In genomic region chr3:13258280-13258679, GRCh38 we compare ENCODE assay signal across 35 cellular contexts.
DNase-seq lines count a peak whose midpoint lies in the region; ATAC-seq, FAIRE-seq and TF ChIP-seq lines count a peak whose summit lies in the region.
"Had no signal": no experiment of that assay in that cellular context is flagged by ENCODE, and none has a peak within 500 bp of the region (broad histone marks: within the 10 kb centered on the region; RNA-seq: fewer than 3 reads in every experiment).

No MANE protein-coding gene starts in this region.

- no peak overlapping the region for H2BK5ac ChIP-seq in neuronal stem cell (ENCODE audit: low read length)

- H3K14ac ChIP-seq in neuronal stem cell (ENCODE audit: low read length) = peak overlapping the region; percentile 73

- in situ Hi-C loops in HepG2 (cut with HindIII; ENCODE audit: extremely low pct_ligation_motif_present, low pct_unique_long_range_greater_than_20kb) (no loop called here), K562 (cut with MboI) (no loop called here)

- H2BK120ac ChIP-seq in neuronal stem cell (ENCODE audit: low read depth, low read length) = no peak overlapping the region

- H3K79me2 ChIP-seq in HepG2 (ENCODE audit: insufficient read depth, low read length) = peaks cover 59% of the 10 kb centered on the region
- H3K79me2 ChIP-seq in K562 (ENCODE audit: control insufficient read depth, insufficient read depth, low read length) = no peaks in the 10 kb centered on the region

- H2AFZ ChIP-seq in HepG2 (ENCODE audit: low read length) (no peak overlapping the region), K562 (ENCODE audit: low read depth, low read length) (no peak overlapping the region), neuronal stem cell (ENCODE audit: low read length) (no peak overlapping the region)

- no peak for TF ChIP-seq EP300 in HepG2 (IDR thresholded peaks at IDR 0.05; ENCODE audit: low read depth in 2 of 2, low read length in 2 of 2)
- TF ChIP-seq EP300 in HepG2 (CRISPR knock-in tag; IDR thresholded peaks at IDR 0.05; ENCODE audit: borderline replicate concordance) = no peak
- no peak for TF ChIP-seq EP300 in K562 (IDR thresholded peaks at IDR 0.05; ENCODE audit: low read length)

- intact Hi-C loops in HepG2 (cut with micrococcal nuclease; ENCODE audit: unreplicated experiment) (no loop called here), right lobe of liver (cut with DNase I) (no loop called here), K562 (cut with micrococcal nuclease) (no loop called here)

- POLR2A ChIA-PET in HepG2 (lab: Yijun Ruan, JAX) (no interaction called here), HEK293 (lab: Yijun Ruan, JAX) (no interaction called here), K562 (lab: Yijun Ruan, JAX) (no interaction called here)

- H3K23ac ChIP-seq in neuronal stem cell (ENCODE audit: low read depth, low read length, poor library complexity) = no peak overlapping the region

- H3K79me1 ChIP-seq in neuronal stem cell (ENCODE audit: low read depth, low read length) = no peaks in the 10 kb centered on the region

- no peak overlapping the region for H2BK15ac ChIP-seq in neuronal stem cell (ENCODE audit: low read length)

- H4K20me1 ChIP-seq in HepG2 (ENCODE audit: insufficient read depth, low read length) = no peaks in the 10 kb centered on the region
- peaks cover 23% of the 10 kb centered on the region for H4K20me1 ChIP-seq in K562 (replicated peaks; ENCODE audit: control insufficient read depth, insufficient read depth, low read length)
- H4K20me1 ChIP-seq: BLaER1; BLaER1 treated with 17β-estradiol and CSF1 and Interleukin-3, amounts not matched to agents 10 nM and 100 nM had no signal

- H3K4me1 ChIP-seq in HepG2 (ENCODE audit: insufficient read depth, low read length) (peaks cover 86% of the 10 kb centered on the region), right lobe of liver (peaks cover 0 to 54% (median 25%) of the 10 kb centered on the region in 4 donors), HEK293 (ENCODE audit: control insufficient read depth, insufficient read depth, low read length) (no peaks in the 10 kb centered on the region), K562 (replicated peaks in 1 of 2; ENCODE audit: control insufficient read depth in 2 of 2, insufficient read depth in 2 of 2, low read length in 2 of 2) (peaks cover 11 to 12% of the 10 kb centered on the region in 2 experiments; a peak in 4 of 5 replicates), neuronal stem cell (ENCODE audit: control insufficient read depth in 2 of 2, insufficient read depth in 1 of 2, low read depth in 1 of 2, low read length in 2 of 2) (peaks cover 5 to 12% of the 10 kb centered on the region in 2 donors)
- H3K4me1 ChIP-seq: BE2C, Caco-2 had no signal

- H4K8ac ChIP-seq in neuronal stem cell (ENCODE audit: low read depth, low read length) = no peak overlapping the region

- TF ChIP-seq RAD21 in HepG2 (CRISPR knock-in tag; IDR thresholded peaks at IDR 0.05) = no peak
- no peak for TF ChIP-seq RAD21 in K562 (CRISPR knock-in tag; conservative IDR thresholded peaks at IDR 0.05 in 1 of 2, IDR thresholded peaks at IDR 0.05 in 1 of 2)

- no peak overlapping the region for H3K18ac ChIP-seq in neuronal stem cell (ENCODE audit: low read length)

- H3K9me3 ChIP-seq in HepG2 (ENCODE audit: low read length) = no peaks in the 10 kb centered on the region
- H3K9me3 ChIP-seq in right lobe of liver = no peaks in the 10 kb centered on the region
- no peaks in the 10 kb centered on the region for H3K9me3 ChIP-seq in HEK293 (ENCODE audit: control insufficient read depth, insufficient read depth, low read depth, low read length)
- no peaks in the 10 kb centered on the region for H3K9me3 ChIP-seq in K562 (replicated peaks; ENCODE audit: control insufficient read depth, insufficient read depth, low read depth, low read length)
- no peaks in the 10 kb centered on the region for H3K9me3 ChIP-seq in neuronal stem cell (replicated peaks in 1 of 2; ENCODE audit: control insufficient read depth in 2 of 2, insufficient read depth in 1 of 2, low read depth in 1 of 2, low read length in 2 of 2)
- H3K9me3 ChIP-seq: A549; BE2C; BLaER1; BLaER1 treated with 17β-estradiol and CSF1 and Interleukin-3, amounts not matched to agents 10 nM and 100 nM; Caco-2 had no signal

- H3K36me3 ChIP-seq in HepG2 (replicated peaks in 1 of 2; ENCODE audit: control insufficient read depth in 1 of 2, insufficient read depth in 2 of 2, low read length in 2 of 2) = peaks cover 0 to 11% of the 10 kb centered on the region in 2 experiments; a peak in 1 of 5 replicates
- no peaks in the 10 kb centered on the region for H3K36me3 ChIP-seq in right lobe of liver
- H3K36me3 ChIP-seq in HEK293 (ENCODE audit: control insufficient read depth in 2 of 2, insufficient read depth in 1 of 2, low read length in 2 of 2) = no peaks in the 10 kb centered on the region
- no peaks in the 10 kb centered on the region for H3K36me3 ChIP-seq in K562 (ENCODE audit: control insufficient read depth, insufficient read depth, low read length)
- H3K36me3 ChIP-seq in neuronal stem cell (replicated peaks in 1 of 2; ENCODE audit: control insufficient read depth in 2 of 2, insufficient read depth in 2 of 2, low read length in 2 of 2) = no peaks in the 10 kb centered on the region
- H3K36me3 ChIP-seq: BE2C; BLaER1; BLaER1 treated with 17β-estradiol and CSF1 and Interleukin-3, amounts not matched to agents 10 nM and 100 nM had no signal

- H3K9me1 ChIP-seq in K562 (ENCODE audit: control insufficient read depth, insufficient read depth, low read length) = no peaks in the 10 kb centered on the region

- 95% methylated on average over 4 of the region's 4 CpGs for WGBS in HepG2 (ENCODE audit: low lambda C conversion rate)
- 91% methylated on average over 4 of the region's 4 CpGs for WGBS in right lobe of liver (ENCODE audit: insufficient coverage, low coverage, low lambda C conversion rate, missing lambda C conversion rate)
- 6% methylated on average over 4 of the region's 4 CpGs for WGBS in K562 (ENCODE audit: insufficient coverage, low coverage, missing lambda C conversion rate)
- no CpG with 5 or more reads among the region's 4 CpGs for WGBS in neuronal stem cell (ENCODE audit: extremely low coverage in 2 of 2, insufficient read length in 2 of 2, insufficient replicate concordance in 1 of 2), 2 donors

- no peak overlapping the region for H2BK12ac ChIP-seq in neuronal stem cell (ENCODE audit: low read length)

- no peaks in the 10 kb centered on the region for H3K27me3 ChIP-seq in HepG2 (ENCODE audit: control insufficient read depth in 1 of 2, insufficient read depth in 2 of 2, low read length in 2 of 2)
- H3K27me3 ChIP-seq in right lobe of liver = no peaks in the 10 kb centered on the region
- H3K27me3 ChIP-seq in K562 (ENCODE audit: control insufficient read depth in 2 of 2, insufficient read depth in 2 of 2, low read length in 2 of 2) = peaks cover 50 to 87% of the 10 kb centered on the region in 2 experiments
- no peaks in the 10 kb centered on the region for H3K27me3 ChIP-seq in neuronal stem cell (ENCODE audit: control insufficient read depth in 3 of 3, insufficient read depth in 3 of 3, low read depth in 1 of 3, low read length in 3 of 3)
- H3K27me3 ChIP-seq: BE2C; BLaER1; BLaER1 treated with 17β-estradiol and CSF1 and Interleukin-3, amounts not matched to agents 10 nM and 100 nM had no signal

- no peak overlapping the region for H3K4me3 ChIP-seq in HepG2 (replicated peaks in 1 of 3; ENCODE audit: insufficient read depth in 1 of 3, low read depth in 2 of 3, low read length in 3 of 3)
- no peak overlapping the region for H3K4me3 ChIP-seq in right lobe of liver
- H3K4me3 ChIP-seq in HEK293 (ENCODE audit: low read depth, low read length) = no peak overlapping the region
- no peak overlapping the region for H3K4me3 ChIP-seq in K562
- H3K4me3 ChIP-seq in neuronal stem cell (ENCODE audit: low read length in 2 of 2) = no peak overlapping the region
- H3K4me3 ChIP-seq: A549; BLaER1; BLaER1 treated with 17β-estradiol and CSF1 and Interleukin-3, amounts not matched to agents 10 nM and 100 nM had no signal

- H3K4me2 ChIP-seq in HepG2 (ENCODE audit: low read depth, low read length) (no peak overlapping the region), K562 (ENCODE audit: insufficient read depth, low read length) (no peak overlapping the region), neuronal stem cell (ENCODE audit: insufficient read depth, low read length, poor library complexity, severe bottlenecking) (no peak overlapping the region)
- H3K4me2 ChIP-seq: A549; BLaER1; BLaER1 treated with 17β-estradiol and CSF1 and Interleukin-3, amounts not matched to agents 10 nM and 100 nM had no signal

- BruUV-seq in HepG2 (replicated peaks; lab: Mats Ljungman, UMichigan) (no TSS peak), K562 (replicated peaks; lab: Mats Ljungman, UMichigan) (no TSS peak)

- TF ChIP-seq POLR2A in HepG2 (IDR thresholded peaks at IDR 0.05; ENCODE audit: insufficient read depth in 1 of 2, low read depth in 2 of 2, low read length in 2 of 2) = no peak
- TF ChIP-seq POLR2A in right lobe of liver (IDR thresholded peaks at IDR 0.05) = no peak
- TF ChIP-seq POLR2A in K562 (conservative IDR thresholded peaks at IDR 0.05) = no peak

- no peak overlapping the region for H3K4ac ChIP-seq in neuronal stem cell (ENCODE audit: low read length)

- H3K9ac ChIP-seq in HepG2 (ENCODE audit: insufficient read depth, low read depth, low read length) (no peak overlapping the region), K562 (ENCODE audit: insufficient read depth in 1 of 2, low read depth in 2 of 2, low read length in 2 of 2) (no peak overlapping the region), neuronal stem cell (ENCODE audit: low read depth, low read length, poor library complexity) (no peak overlapping the region)
- H3K9ac ChIP-seq: BLaER1; BLaER1 treated with 17β-estradiol and CSF1 and Interleukin-3, amounts not matched to agents 10 nM and 100 nM had no signal

- ATAC-seq in HepG2 (no peak), right lobe of liver (no peak), K562 (no peak), HG02763 (IDR thresholded peaks at IDR 0.05; ENCODE audit: unreplicated experiment) (no peak)
- ATAC-seq: A549; CD8-positive, alpha-beta T cell had no signal

- TF ChIP-seq CTCF in HepG2 (CRISPR knock-in tag; IDR thresholded peaks at IDR 0.05) (no peak), right lobe of liver (IDR thresholded peaks at IDR 0.05) (no peak), HEK293 (tag by site-specific recombination; IDR thresholded peaks at IDR 0.05) (no peak), K562 (IDR thresholded peaks at IDR 0.05 in 2 of 3, conservative IDR thresholded peaks at IDR 0.05 in 1 of 3; ENCODE audit: insufficient read depth in 2 of 3, low read depth in 1 of 3, low read length in 3 of 3) (no peak)

- CTCF ChIA-PET in HepG2 (lab: Yijun Ruan, JAX; ENCODE audit: low intra/inter-chr PET ratio, low total read pairs) (no interaction called here), HEK293 (lab: Yijun Ruan, JAX) (no interaction called here), K562 (lab: Yijun Ruan, JAX; ENCODE audit: low intra/inter-chr PET ratio) (no interaction called here)

- no peak overlapping the region for H3K27ac ChIP-seq in HepG2 (ENCODE audit: extremely low read length, insufficient read depth, low read length)
- no peak overlapping the region for H3K27ac ChIP-seq in right lobe of liver
- H3K27ac ChIP-seq in HEK293 (ENCODE audit: extremely low read depth, low read depth, low read length) = no peak overlapping the region
- no peak overlapping the region for H3K27ac ChIP-seq in K562 (ENCODE audit: extremely low read depth, low read depth, low read length)
- no peak overlapping the region for H3K27ac ChIP-seq in neuronal stem cell (replicated peaks; ENCODE audit: low read length)
- H3K27ac ChIP-seq: 22Rv1; A549; BLaER1; BLaER1 treated with 17β-estradiol and CSF1 and Interleukin-3, amounts not matched to agents 10 nM and 100 nM; C4-2B had no signal

- FAIRE-seq in HepG2 (lab: Jason Lieb, UNC) (no peak), K562 (lab: Jason Lieb, UNC) (no peak)
- FAIRE-seq: A204.1, A549, D721Med had no signal

- no peak overlapping the region for H4K91ac ChIP-seq in neuronal stem cell (ENCODE audit: low read depth, low read length, poor library complexity)

- no peak for DNase-seq in HepG2 (ENCODE audit: low spot score)
- DNase-seq in right lobe of liver = no peak
- no peak for DNase-seq in K562 (ENCODE audit: extremely low read depth in 1 of 4, low spot score in 3 of 4)
- no peak for DNase-seq in neuronal stem cell (ENCODE audit: low spot score)
- no peak for DNase-seq in activated naive CD4-positive, alpha-beta T cell treated with anti-CD3 and anti-CD28 coated beads, Interleukin-2, amount 50 U/mL, for 16 hours
- no peak for DNase-seq in mesenteric fat pad (ENCODE audit: low spot score)
- DNase-seq: 8988T; ACHN; AML-193; BE2C; C1 segment of cervical spinal cord; Caco-2; Calu3; CD4-positive, alpha-beta memory T cell; CD4-positive, alpha-beta T cell; CD4-positive, CD25-positive, alpha-beta regulatory T cell; CD8-positive, alpha-beta memory T cell; CD8-positive, alpha-beta T cell; COR-L47; DMS 273 treated with DMSO at 0.1 percent for 48 hours; DMS153; DMS53; DMS79; DMS79 treated with DMSO at 0.1 percent for 48 hours; DND-41; EL had no signal

- no peak overlapping the region for H2AK5ac ChIP-seq in neuronal stem cell (ENCODE audit: low read depth, low read length)

Comparison
In these comparisons a context has a peak if more than half of its experiments do, and no peak if none do; other contexts are left out.
1. Of the 241 proteins assayed by ChIP-seq in both HepG2 and K562: peak only in HepG2: none; only in K562: none; in both: ZNF121; in neither: 240.